In the genomic region with DNA sequence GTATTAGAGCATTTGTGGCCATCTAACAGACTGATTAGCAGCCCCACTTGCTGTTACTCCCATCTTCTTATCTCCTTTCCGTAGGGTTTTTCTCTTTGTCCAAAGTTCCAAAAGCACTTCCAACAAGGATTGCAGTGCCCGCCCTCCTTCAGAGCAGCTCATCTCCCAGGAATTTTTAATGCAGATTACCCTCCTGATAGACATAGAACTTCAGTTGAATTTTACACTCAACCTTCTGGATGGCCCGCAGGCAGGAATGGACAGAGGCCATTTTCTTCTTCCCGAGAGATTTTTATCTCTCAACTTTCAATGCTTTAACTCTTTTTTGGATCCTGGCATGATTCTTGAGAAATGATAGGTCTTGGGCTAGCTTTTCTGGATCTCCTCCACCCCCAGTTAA, we compare ENCODE assay signal across 16 cellular contexts. TPM values are rescaled to one million over a fixed set of nuclear protein-coding genes. Genes with fewer than 3 reads are reported as not detected.
DNase-seq lines count a peak whose midpoint lies in the region; ATAC-seq and TF ChIP-seq lines count a peak whose summit lies in the region.
"Had no signal": no experiment of that assay in that cellular context is flagged by ENCODE, and none has a peak within 500 bp of the region (broad histone marks: within the 10 kb centered on the region; RNA-seq: fewer than 3 reads in every experiment).

No MANE protein-coding gene starts in this region.

- POLR2A ChIA-PET in PC-3 (lab: Charles Lee; ENCODE audit: unreplicated experiment): no interaction called here

- no peaks in the 10 kb centered on the region for H3K79me2 ChIP-seq in PC-3 (ENCODE audit: low read length)

- no peaks in the 10 kb centered on the region for H3K4me1 Mint-ChIP-seq in stimulated activated effector memory CD8-positive, alpha-beta T cell treated with anti-CD3 and anti-CD28 coated beads, Interleukin-12 subunit alpha, Interleukin-12 subunit beta, amount 100 ng/mL, for 72 hours
- H3K4me1 Mint-ChIP-seq: CD4-positive, CD25-positive, alpha-beta regulatory T cell had no signal

- ATAC-seq in PC-3: peak; percentile 62
- no peak for ATAC-seq in stimulated activated effector memory CD8-positive, alpha-beta T cell treated with anti-CD3 and anti-CD28 coated beads, Interleukin-12 subunit alpha, Interleukin-12 subunit beta, amount 100 ng/mL, for 72 hours

- H4K20me1 ChIP-seq in PC-3 (ENCODE audit: low read length): no peaks in the 10 kb centered on the region
- H4K20me1 ChIP-seq: BLaER1 treated with 17β-estradiol and CSF1 and Interleukin-3, amounts not matched to agents 10 nM and 100 nM had no signal

- no peak for TF ChIP-seq CTCF in PC-3 (conservative IDR thresholded peaks at IDR 0.05; ENCODE audit: low read depth, low read length)
- TF ChIP-seq CTCF in fibroblast of the aortic adventitia (IDR thresholded peaks at IDR 0.05; ENCODE audit: insufficient read depth, low read length): no peak

- H3K9ac ChIP-seq in PC-3 (ENCODE audit: low read length): no peak overlapping the region
- H3K9ac ChIP-seq: BLaER1 treated with 17β-estradiol and CSF1 and Interleukin-3, amounts not matched to agents 10 nM and 100 nM had no signal

- no peak overlapping the region for H3K4me2 ChIP-seq in PC-3 (ENCODE audit: low read length)
- H3K4me2 ChIP-seq: BLaER1 treated with 17β-estradiol and CSF1 and Interleukin-3, amounts not matched to agents 10 nM and 100 nM had no signal

- intact Hi-C loops in PC-3 (cut with micrococcal nuclease): no loop called here

- no peak overlapping the region for H3K27ac ChIP-seq in PC-3 (ENCODE audit: low read length)
- H3K27ac ChIP-seq: BLaER1 treated with 17β-estradiol and CSF1 and Interleukin-3, amounts not matched to agents 10 nM and 100 nM had no signal

- H3K4me3 Mint-ChIP-seq in stimulated activated effector memory CD8-positive, alpha-beta T cell treated with anti-CD3 and anti-CD28 coated beads, Interleukin-12 subunit alpha, Interleukin-12 subunit beta, amount 100 ng/mL, for 72 hours: no peak overlapping the region
- H3K4me3 Mint-ChIP-seq: CD4-positive, CD25-positive, alpha-beta regulatory T cell had no signal

- H3K9me3 ChIP-seq in PC-3 (ENCODE audit: low read length): no peaks in the 10 kb centered on the region
- H3K9me3 ChIP-seq: BLaER1 treated with 17β-estradiol and CSF1 and Interleukin-3, amounts not matched to agents 10 nM and 100 nM; HAP-1 had no signal

- H3K36me3 Mint-ChIP-seq in stimulated activated effector memory CD8-positive, alpha-beta T cell treated with anti-CD3 and anti-CD28 coated beads, Interleukin-12 subunit alpha, Interleukin-12 subunit beta, amount 100 ng/mL, for 72 hours: no peaks in the 10 kb centered on the region
- H3K36me3 Mint-ChIP-seq: CD4-positive, CD25-positive, alpha-beta regulatory T cell had no signal

- no peaks in the 10 kb centered on the region for H3K27me3 ChIP-seq in PC-3 (ENCODE audit: low read length)
- H3K27me3 ChIP-seq: BLaER1 treated with 17β-estradiol and CSF1 and Interleukin-3, amounts not matched to agents 10 nM and 100 nM had no signal

- H3F3A ChIP-seq in PC-3 (ENCODE audit: low read length, unreplicated experiment): no peaks in the 10 kb centered on the region

- no peaks in the 10 kb centered on the region for H3K9me3 Mint-ChIP-seq in stimulated activated effector memory CD8-positive, alpha-beta T cell treated with anti-CD3 and anti-CD28 coated beads, Interleukin-12 subunit alpha, Interleukin-12 subunit beta, amount 100 ng/mL, for 72 hours

- BruUV-seq in PC-3 (replicated peaks; lab: Mats Ljungman, UMichigan): no TSS peak

- CTCF ChIA-PET in PC-3 (lab: Charles Lee): no interaction called here

- H3K27ac Mint-ChIP-seq in stimulated activated effector memory CD8-positive, alpha-beta T cell treated with anti-CD3 and anti-CD28 coated beads, Interleukin-12 subunit alpha, Interleukin-12 subunit beta, amount 100 ng/mL, for 72 hours: no peak overlapping the region
- H3K27ac Mint-ChIP-seq: CD4-positive, CD25-positive, alpha-beta regulatory T cell had no signal

- H3K9me2 ChIP-seq in PC-3 (replicated peaks; ENCODE audit: low read length): no peaks in the 10 kb centered on the region

- H3K4me3 ChIP-seq in PC-3 (ENCODE audit: low read length) (no peak overlapping the region), fibroblast of the aortic adventitia (ENCODE audit: low read depth, low read length) (no peak overlapping the region)
- H3K4me3 ChIP-seq: BLaER1 treated with 17β-estradiol and CSF1 and Interleukin-3, amounts not matched to agents 10 nM and 100 nM; HAP-1 had no signal

- DNase-seq in EL (peak; percentile 73), PC-3 (peak; percentile 62), fibroblast of the aortic adventitia (ENCODE audit: low read depth) (peak; percentile 82), NCI-H1436 (lab: John Stamatoyannopoulos, UW) (no peak), NOMO-1 treated with dmso at 0.1 percent for 144 hours (lab: John Stamatoyannopoulos, UW; ENCODE audit: unreplicated experiment) (no peak), HuH-7.5 (ENCODE audit: low spot score) (no peak)
- DNase-seq in stimulated activated effector memory CD8-positive, alpha-beta T cell treated with anti-CD3 and anti-CD28 coated beads, Interleukin-12 subunit alpha, Interleukin-12 subunit beta, amount 100 ng/mL, for 72 hours (ENCODE audit: low spot score in 2 of 2): no peak
- DNase-seq: ACHN; Calu3; CD4-positive, CD25-positive, alpha-beta regulatory T cell; DMS 273 treated with DMSO at 0.1 percent for 48 hours; GDM1; IMR-90; KBM-7 had no signal

- no peaks in the 10 kb centered on the region for H3K36me3 ChIP-seq in PC-3 (ENCODE audit: low read depth, low read length)
- H3K36me3 ChIP-seq: BLaER1 treated with 17β-estradiol and CSF1 and Interleukin-3, amounts not matched to agents 10 nM and 100 nM; HAP-1 had no signal

- peaks cover 7% of the 10 kb centered on the region for H3K4me1 ChIP-seq in PC-3 (ENCODE audit: insufficient read depth, low read length)
- H3K4me1 ChIP-seq: BLaER1 treated with 17β-estradiol and CSF1 and Interleukin-3, amounts not matched to agents 10 nM and 100 nM; HAP-1 had no signal

- peak overlapping the region; percentile 8; the same call in 1 of the 2 replicates for H2AFZ ChIP-seq in PC-3 (ENCODE audit: low read length)

RNA-seq across cellular contexts. Expression of a gene that starts 23.3 kb away (rescaled TPM):
- 6.3 and 7.4 TPM in 2 replicates for total RNA-seq in PC-3 (2014; rRNA removed)
- 45.6 and 60.2 TPM in 2 replicates for total RNA-seq in fibroblast of the aortic adventitia (ENCODE audit: low replicate concordance)

Comparison
In these comparisons a context has a peak if more than half of its experiments do, and no peak if none do; other contexts are left out.
1. DNase-seq: peak in EL (single experiment), PC-3 (single experiment) and fibroblast of the aortic adventitia (single experiment); none in stimulated activated effector memory CD8-positive, alpha-beta T cell treated with anti-CD3 and anti-CD28 coated beads, Interleukin-12 subunit alpha, Interleukin-12 subunit beta, amount 100 ng/mL, for 72 hours (0 of 2), NCI-H1436 (single experiment), NOMO-1 treated with dmso at 0.1 percent for 144 hours (single experiment) and HuH-7.5 (single experiment).